ENCODE assay signal across 9 cellular contexts in the genomic region with DNA sequence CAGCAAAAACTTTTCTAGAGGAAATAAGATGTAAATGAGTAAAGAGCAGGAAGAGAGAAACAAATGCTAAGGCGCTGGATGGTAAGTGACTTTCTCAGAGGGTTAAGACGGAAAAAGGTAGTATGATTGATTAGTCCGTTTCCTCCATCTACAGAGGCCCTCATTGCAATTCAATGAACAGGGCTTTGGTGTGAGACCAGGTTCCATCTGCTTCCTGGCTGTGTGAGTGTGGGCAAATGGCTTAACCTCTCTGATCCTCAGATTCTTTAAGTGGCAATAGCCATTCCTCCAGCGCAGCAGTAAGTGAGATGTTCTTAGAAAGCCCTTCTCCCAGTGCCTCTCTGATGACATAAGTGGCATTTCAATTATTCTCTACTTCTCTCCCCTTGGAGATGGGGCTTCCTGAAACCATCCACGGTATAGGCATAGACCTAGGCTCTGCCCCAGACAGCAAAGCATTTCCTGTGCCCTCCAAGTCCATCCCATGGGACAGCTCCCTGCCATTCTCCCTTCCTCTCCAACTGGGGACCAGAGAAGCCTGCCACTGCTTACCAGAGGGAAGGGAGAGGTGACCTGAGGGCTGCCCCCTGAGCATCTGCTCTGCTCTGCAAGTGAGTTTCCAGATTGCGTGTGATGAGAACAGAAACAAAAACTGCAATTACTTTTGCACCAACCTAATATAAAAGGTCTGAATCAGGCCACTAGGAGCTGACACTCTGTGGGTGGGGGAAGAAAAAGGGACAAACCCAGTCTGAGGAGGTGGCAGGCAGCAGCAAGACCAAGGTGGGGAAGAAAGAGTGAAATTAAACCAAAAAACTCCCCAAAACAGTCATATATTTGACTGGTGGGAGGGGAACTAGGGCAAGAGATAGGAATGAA. TPM values are rescaled to one million over a fixed set of nuclear protein-coding genes. Genes with fewer than 3 reads are reported as not detected.
A peak's percentile ranks its signal among the peaks of the same experiment; 100 is the strongest.
DNase-seq lines count a peak whose midpoint lies in the region; ATAC-seq and TF ChIP-seq lines count a peak whose summit lies in the region.
"Had no signal": no experiment of that assay in that cellular context is flagged by ENCODE, and none has a peak within 500 bp of the region (broad histone marks: within the 10 kb centered on the region; RNA-seq: fewer than 3 reads in every experiment).

No MANE protein-coding gene starts in this region.

- H3K27ac ChIP-seq in ascending aorta: no peak overlapping the region

- H3K27me3 Mint-ChIP-seq in activated naive CD8-positive, alpha-beta T cell treated with anti-CD3 and anti-CD28 coated beads, Interleukin-2, amount 10 ng/mL, durations not matched to agents 7 days and 5 days: peaks cover 2% of the 10 kb centered on the region

- POLR2A ChIA-PET in activated naive CD8-positive, alpha-beta T cell treated with anti-CD3 and anti-CD28 coated beads, Interleukin-2, amount 10 ng/mL, durations not matched to agents 7 days and 5 days (lab: Charles Lee): interaction anchor here (1.1 to 1.4 kb wide), 2 partner anchors 13 to 14 kb away, joined by 4 to 6 read pairs; a partner anchor contains a TSS
- POLR2A ChIA-PET in HEK293T (lab: Yijun Ruan, JAX): no interaction called here

- H3K9me3 Mint-ChIP-seq in activated naive CD8-positive, alpha-beta T cell treated with anti-CD3 and anti-CD28 coated beads, Interleukin-2, amount 10 ng/mL, durations not matched to agents 7 days and 5 days: peaks cover 5% of the 10 kb centered on the region
- H3K9me3 Mint-ChIP-seq: dendritic cell treated with granulocyte-macrophage colony-stimulating factor and Interleukin-4, amounts not matched to agents 40 ng/mL and 50 ng/mL, for 4 days had no signal

- DNase-seq in GM12865 (ENCODE audit: low read depth): peak; percentile 91
- peak; percentile 39 for DNase-seq in activated naive CD8-positive, alpha-beta T cell treated with anti-CD3 and anti-CD28 coated beads, Interleukin-2, amount 10 ng/mL, durations not matched to agents 7 days and 5 days
- no peak for DNase-seq in HEK293T (ENCODE audit: extremely low spot score)
- DNase-seq in kidney glomerular epithelial cell (lab: John Stamatoyannopoulos, UW): no peak
- no peak for DNase-seq in amniotic stem cell (lab: John Stamatoyannopoulos, UW)
- no peak for DNase-seq in ascending aorta (ENCODE audit: low spot score in 2 of 2)

- no peaks in the 10 kb centered on the region for H3K36me3 ChIP-seq in ascending aorta

- no peaks in the 10 kb centered on the region for H3K27me3 ChIP-seq in ascending aorta

- H3K4me1 ChIP-seq in ascending aorta: no peaks in the 10 kb centered on the region

- H3K4me3 Mint-ChIP-seq in activated naive CD8-positive, alpha-beta T cell treated with anti-CD3 and anti-CD28 coated beads, Interleukin-2, amount 10 ng/mL, durations not matched to agents 7 days and 5 days: peak overlapping the region; percentile 69
- H3K4me3 Mint-ChIP-seq: dendritic cell treated with granulocyte-macrophage colony-stimulating factor and Interleukin-4, amounts not matched to agents 40 ng/mL and 50 ng/mL, for 4 days had no signal

- H3K9me3 ChIP-seq in ascending aorta: no peaks in the 10 kb centered on the region

- CTCF ChIA-PET in HEK293T (lab: Yijun Ruan, JAX): no interaction called here

- peak overlapping the region; percentile 87 for H3K27ac Mint-ChIP-seq in activated naive CD8-positive, alpha-beta T cell treated with anti-CD3 and anti-CD28 coated beads, Interleukin-2, amount 10 ng/mL, durations not matched to agents 7 days and 5 days
- H3K27ac Mint-ChIP-seq: dendritic cell treated with granulocyte-macrophage colony-stimulating factor and Interleukin-4, amounts not matched to agents 40 ng/mL and 50 ng/mL, for 4 days had no signal

- intact Hi-C loops in ascending aorta (cut with DNase I): no loop called here

- H3K4me3 ChIP-seq in GM12865 (ENCODE audit: low read depth, low read length) (no peak overlapping the region; the same call in 1 of the 2 replicates), ascending aorta (no peak overlapping the region)

- peaks cover 6% of the 10 kb centered on the region for H3K36me3 Mint-ChIP-seq in activated naive CD8-positive, alpha-beta T cell treated with anti-CD3 and anti-CD28 coated beads, Interleukin-2, amount 10 ng/mL, durations not matched to agents 7 days and 5 days

- peak; percentile 57 for ATAC-seq in GM19463 (IDR thresholded peaks at IDR 0.05; ENCODE audit: unreplicated experiment)
- ATAC-seq in HG03196 (IDR thresholded peaks at IDR 0.05; ENCODE audit: unreplicated experiment): peak; percentile 75
- peak; percentile 65 for ATAC-seq in activated naive CD8-positive, alpha-beta T cell treated with anti-CD3 and anti-CD28 coated beads, Interleukin-2, amount 10 ng/mL, durations not matched to agents 7 days and 5 days (ENCODE audit: low read depth)

- TF ChIP-seq CTCF in GM12865 (IDR thresholded peaks at IDR 0.05; ENCODE audit: insufficient read depth, low read depth, low read length, missing control alignments) (peak; percentile 25), ascending aorta (IDR thresholded peaks at IDR 0.05) (no peak)

- H3K4me1 Mint-ChIP-seq in activated naive CD8-positive, alpha-beta T cell treated with anti-CD3 and anti-CD28 coated beads, Interleukin-2, amount 10 ng/mL, durations not matched to agents 7 days and 5 days: peaks cover 44% of the 10 kb centered on the region

TF ChIP-seq in HEK293T, 16 proteins besides CTCF, POLR2A, EP300 and RAD21:
- TF ChIP-seq CTBP1 (IDR thresholded peaks at IDR 0.05; ENCODE audit: borderline replicate concordance) (no peak), ELF4 (IDR thresholded peaks at IDR 0.05) (no peak; the same call in 1 of the 2 replicates)

RNA-seq across cellular contexts. Expression of a gene that starts 12.7 kb away (rescaled TPM):
- total RNA-seq in activated naive CD8-positive, alpha-beta T cell treated with anti-CD3 and anti-CD28 coated beads, Interleukin-2, amount 10 ng/mL, durations not matched to agents 7 days and 5 days: 100 to 1,000 TPM; 551 to 555 TPM
- total RNA-seq in ascending aorta: 188 TPM

Comparison
In these comparisons a context has a peak if more than half of its experiments do, and no peak if none do; other contexts are left out.
1. DNase-seq: peak in GM12865 (single experiment) and activated naive CD8-positive, alpha-beta T cell treated with anti-CD3 and anti-CD28 coated beads, Interleukin-2, amount 10 ng/mL, durations not matched to agents 7 days and 5 days (single experiment); none in HEK293T (single experiment), kidney glomerular epithelial cell (single experiment), amniotic stem cell (single experiment) and ascending aorta (0 of 2).
2. Peak in every context shown above with its lines, with median percentiles within 50 percentile points of each other: ATAC-seq.